In genomic region chr2:237677951-237678481, GRCh38 we compare ENCODE assay signal across 10 cellular contexts. TPM values are rescaled to one million over a fixed set of nuclear protein-coding genes. Genes with fewer than 3 reads are reported as not detected.
DNase-seq lines count a peak whose midpoint lies in the region; ATAC-seq and TF ChIP-seq lines count a peak whose summit lies in the region.
"Had no signal": no experiment of that assay in that cellular context is flagged by ENCODE, and none has a peak within 500 bp of the region (broad histone marks: within the 10 kb centered on the region; RNA-seq: fewer than 3 reads in every experiment).

No MANE protein-coding gene starts in this region.

- no peaks in the 10 kb centered on the region for H3K27me3 ChIP-seq in adipocyte (replicated peaks; ENCODE audit: control insufficient read depth, insufficient read depth, low read length)

- no peaks in the 10 kb centered on the region for H3K9me3 Mint-ChIP-seq in activated T-helper 17 cell treated with anti-CD3 and anti-CD28 coated beads, Interleukin-2, amount 50 U/mL, for 72 hours
- H3K9me3 Mint-ChIP-seq in stimulated activated effector memory CD8-positive, alpha-beta T cell treated with anti-CD3 and anti-CD28 coated beads, Interleukin-12 subunit alpha, Interleukin-12 subunit beta, amount 100 ng/mL, for 72 hours, result no peaks in the 10 kb centered on the region

- no peak overlapping the region for H3K27ac Mint-ChIP-seq in activated T-helper 17 cell treated with anti-CD3 and anti-CD28 coated beads, Interleukin-2, amount 50 U/mL, for 72 hours
- no peak overlapping the region for H3K27ac Mint-ChIP-seq in stimulated activated effector memory CD8-positive, alpha-beta T cell treated with anti-CD3 and anti-CD28 coated beads, Interleukin-12 subunit alpha, Interleukin-12 subunit beta, amount 100 ng/mL, for 72 hours

- CTCF ChIA-PET in HEK293 (lab: Yijun Ruan, JAX), result interaction anchor here (0.6 to 2.1 kb wide), 6 partner anchors 9 to 585 kb away, joined by 3 to 9 read pairs (median 5); no protein-coding TSS in a partner anchor

- TF ChIP-seq CTCF in HEK293 (tag by site-specific recombination; IDR thresholded peaks at IDR 0.05), result no peak

- peaks cover 0 to 7% of the 10 kb centered on the region in 2 experiments; a peak in 1 of 3 replicates for H3K36me3 ChIP-seq in HEK293 (ENCODE audit: control insufficient read depth in 2 of 2, insufficient read depth in 1 of 2, low read length in 2 of 2)
- peaks cover 5% of the 10 kb centered on the region for H3K36me3 ChIP-seq in adipocyte (ENCODE audit: control insufficient read depth, insufficient read depth, low read length, severe bottlenecking)

- no peak overlapping the region for H3K4me3 Mint-ChIP-seq in activated T-helper 17 cell treated with anti-CD3 and anti-CD28 coated beads, Interleukin-2, amount 50 U/mL, for 72 hours
- H3K4me3 Mint-ChIP-seq in stimulated activated effector memory CD8-positive, alpha-beta T cell treated with anti-CD3 and anti-CD28 coated beads, Interleukin-12 subunit alpha, Interleukin-12 subunit beta, amount 100 ng/mL, for 72 hours, result no peak overlapping the region

- DNase-seq in adipocyte (ENCODE audit: low read depth), result peak; percentile 79
- DNase-seq in hepatic stellate cell (ENCODE audit: low spot score), result peak; percentile 83
- no peak for DNase-seq in NCI-H1092 (lab: John Stamatoyannopoulos, UW)
- DNase-seq in stimulated activated effector memory CD8-positive, alpha-beta T cell treated with anti-CD3 and anti-CD28 coated beads, Interleukin-12 subunit alpha, Interleukin-12 subunit beta, amount 100 ng/mL, for 72 hours (ENCODE audit: low spot score in 2 of 2), result no peak
- no peak for DNase-seq in activated T-cell treated with anti-CD3 and anti-CD28 coated beads, Interleukin-2, amount 50 U/mL, for 1 hour
- DNase-seq: mesendoderm; stimulated activated CD8-positive, alpha-beta memory T cell treated with anti-CD3 and anti-CD28 coated beads, Interleukin-4, amount 100 ng/mL, for 48 hours had no signal

- H3K9me3 ChIP-seq in HEK293 (ENCODE audit: control insufficient read depth, insufficient read depth, low read depth, low read length) (no peaks in the 10 kb centered on the region), adipocyte (ENCODE audit: control insufficient read depth, low read length) (no peaks in the 10 kb centered on the region)

- peaks cover 6% of the 10 kb centered on the region for H3K4me1 ChIP-seq in HEK293 (ENCODE audit: control insufficient read depth, insufficient read depth, low read length)
- peaks cover 41% of the 10 kb centered on the region for H3K4me1 ChIP-seq in adipocyte (ENCODE audit: control insufficient read depth, insufficient read depth, low read length)

- H3K36me3 Mint-ChIP-seq in activated T-helper 17 cell treated with anti-CD3 and anti-CD28 coated beads, Interleukin-2, amount 50 U/mL, for 72 hours (ENCODE audit: low read depth), result no peaks in the 10 kb centered on the region
- H3K36me3 Mint-ChIP-seq in stimulated activated effector memory CD8-positive, alpha-beta T cell treated with anti-CD3 and anti-CD28 coated beads, Interleukin-12 subunit alpha, Interleukin-12 subunit beta, amount 100 ng/mL, for 72 hours, result peaks cover 15% of the 10 kb centered on the region

- H3K27ac ChIP-seq in HEK293 (ENCODE audit: extremely low read depth, low read depth, low read length), result no peak overlapping the region
- H3K27ac ChIP-seq in skin epidermis, result peak overlapping the region in 18 of 21 experiments; percentile 32 to 90 (median 66)

- H3K4me1 Mint-ChIP-seq in activated T-helper 17 cell treated with anti-CD3 and anti-CD28 coated beads, Interleukin-2, amount 50 U/mL, for 72 hours, result peaks cover 26% of the 10 kb centered on the region
- peaks cover 42% of the 10 kb centered on the region for H3K4me1 Mint-ChIP-seq in stimulated activated effector memory CD8-positive, alpha-beta T cell treated with anti-CD3 and anti-CD28 coated beads, Interleukin-12 subunit alpha, Interleukin-12 subunit beta, amount 100 ng/mL, for 72 hours

- H3K27me3 Mint-ChIP-seq in activated T-helper 17 cell treated with anti-CD3 and anti-CD28 coated beads, Interleukin-2, amount 50 U/mL, for 72 hours, result no peaks in the 10 kb centered on the region

- ATAC-seq in activated T-helper 17 cell treated with anti-CD3 and anti-CD28 coated beads, Interleukin-2, amount 50 U/mL, for 72 hours (replicated peaks), result no peak
- no peak for ATAC-seq in stimulated activated effector memory CD8-positive, alpha-beta T cell treated with anti-CD3 and anti-CD28 coated beads, Interleukin-12 subunit alpha, Interleukin-12 subunit beta, amount 100 ng/mL, for 72 hours

- POLR2A ChIA-PET in HEK293 (lab: Yijun Ruan, JAX), result no interaction called here

- peak overlapping the region; percentile 58 for H3K9ac ChIP-seq in adipocyte (ENCODE audit: low read length)

- H3K4me3 ChIP-seq in HEK293 (ENCODE audit: low read depth, low read length), result no peak overlapping the region
- peak overlapping the region; percentile 61 for H3K4me3 ChIP-seq in adipocyte (ENCODE audit: low read length)
- H3K4me3 ChIP-seq in skin epidermis, result no peak overlapping the region

TF ChIP-seq in HEK293, 187 proteins besides CTCF, POLR2A, EP300 and RAD21:
- TF ChIP-seq ZNF571 (tag by site-specific recombination; IDR thresholded peaks at IDR 0.05) (no peak), ZIC2 (tag by site-specific recombination; IDR thresholded peaks at IDR 0.05) (peak; percentile 55; the same call in 1 of the 2 replicates), ZNF121 (tag by site-specific recombination; IDR thresholded peaks at IDR 0.05) (no peak), REST (tag by site-specific recombination; IDR thresholded peaks at IDR 0.05) (no peak), ZNF324 (tag by site-specific recombination; IDR thresholded peaks at IDR 0.05) (no peak)

RNA-seq across cellular contexts. Expression of gene LRRFIP1, which starts 50.6 kb away (rescaled TPM):
- total RNA-seq in activated T-helper 17 cell treated with anti-CD3 and anti-CD28 coated beads, Interleukin-2, amount 50 U/mL, for 72 hours, result 100 to 1,000 TPM; 271 to 319 TPM

Comparison
In these comparisons a context has a peak if more than half of its experiments do, and no peak if none do; other contexts are left out.
1. DNase-seq: peak in adipocyte (single experiment) and hepatic stellate cell (single experiment); none in NCI-H1092 (single experiment), stimulated activated effector memory CD8-positive, alpha-beta T cell treated with anti-CD3 and anti-CD28 coated beads, Interleukin-12 subunit alpha, Interleukin-12 subunit beta, amount 100 ng/mL, for 72 hours (0 of 2) and activated T-cell treated with anti-CD3 and anti-CD28 coated beads, Interleukin-2, amount 50 U/mL, for 1 hour (single experiment).